32 cellular contexts compared by ENCODE assay signal in genomic region chr15:37246856-37247255, GRCh38.
"Had no signal": no experiment of that assay in that cellular context is flagged by ENCODE, and none has a peak within 500 bp of the region (broad histone marks: within the 10 kb centered on the region; RNA-seq: fewer than 3 reads in every experiment).

No MANE protein-coding gene starts in this region.

- H3K36me3 ChIP-seq: brain microvascular endothelial cell, esophagus squamous epithelium, gastroesophageal sphincter, heart right ventricle, WERI-Rb-1 had no signal

- H3K36me3 Mint-ChIP-seq: activated CD4-positive, alpha-beta memory T cell treated with anti-CD3 and anti-CD28 coated beads for 36 hours; activated CD8-positive, alpha-beta memory T cell treated with anti-CD3 and anti-CD28 coated beads, Interleukin-2, amount 10 ng/mL, durations not matched to agents 7 days and 5 days; activated naive CD4-positive, alpha-beta T cell treated with anti-CD3 and anti-CD28 coated beads, Interleukin-2, amount 10 ng/mL, durations not matched to agents 7 days and 5 days; activated naive CD8-positive, alpha-beta T cell; T-cell had no signal

- H3K27me3 ChIP-seq: brain microvascular endothelial cell, esophagus squamous epithelium, gastroesophageal sphincter had no signal

- H3K4me1 Mint-ChIP-seq: activated CD4-positive, alpha-beta T cell treated with anti-CD3 and anti-CD28 coated beads for 36 hours; activated CD4-positive, alpha-beta T cell treated with anti-CD3 and anti-CD28 coated beads, Interleukin-2, amount 10 ng/mL, durations not matched to agents 24 days and 14 days; activated CD8-positive, alpha-beta memory T cell treated with anti-CD3 and anti-CD28 coated beads, Interleukin-2, amount 10 ng/mL, durations not matched to agents 7 days and 5 days; activated naive CD4-positive, alpha-beta T cell treated with anti-CD3 and anti-CD28 coated beads, Interleukin-2, amount 10 ng/mL, durations not matched to agents 7 days and 5 days; central memory CD8-positive, alpha-beta T cell; T-cell had no signal

- ATAC-seq: activated CD4-positive, alpha-beta T cell treated with anti-CD3 and anti-CD28 coated beads for 36 hours; activated CD8-positive, alpha-beta memory T cell treated with anti-CD3 and anti-CD28 coated beads, Interleukin-2, amount 10 ng/mL, durations not matched to agents 7 days and 5 days; activated CD8-positive, alpha-beta T cell treated with anti-CD3 and anti-CD28 coated beads, Interleukin-2, amount 10 ng/mL, durations not matched to agents 7 days and 5 days; effector memory CD8-positive, alpha-beta T cell; gastroesophageal sphincter; heart right ventricle; T-cell had no signal

- H3K4me1 ChIP-seq: esophagus squamous epithelium, gastroesophageal sphincter, heart right ventricle had no signal

- H3K4me3 Mint-ChIP-seq: activated CD4-positive, alpha-beta memory T cell treated with anti-CD3 and anti-CD28 coated beads for 36 hours; activated CD4-positive, alpha-beta T cell treated with anti-CD3 and anti-CD28 coated beads for 36 hours; activated CD4-positive, alpha-beta T cell treated with anti-CD3 and anti-CD28 coated beads, Interleukin-2, amount 10 ng/mL, durations not matched to agents 24 days and 14 days; activated CD8-positive, alpha-beta memory T cell treated with anti-CD3 and anti-CD28 coated beads, Interleukin-2, amount 10 ng/mL, durations not matched to agents 7 days and 5 days; activated CD8-positive, alpha-beta T cell treated with anti-CD3 and anti-CD28 coated beads, Interleukin-2, amount 10 ng/mL, durations not matched to agents 7 days and 5 days; activated naive CD4-positive, alpha-beta T cell treated with anti-CD3 and anti-CD28 coated beads, Interleukin-2, amount 10 ng/mL, durations not matched to agents 7 days and 5 days; activated naive CD8-positive, alpha-beta T cell; central memory CD8-positive, alpha-beta T cell; dendritic cell treated with granulocyte-macrophage colony-stimulating factor and Interleukin-4, amounts not matched to agents 40 ng/mL and 50 ng/mL, for 4 days; effector memory CD8-positive, alpha-beta T cell; T-cell; T-helper 1 cell treated with Interleukin-12 subunit alpha and Interleukin-12 subunit beta and Interleukin-4 antibody, amounts not matched to agents 30 μg/mL and 1 μg/mL, for 36 hours had no signal

- H3K27ac Mint-ChIP-seq: activated CD4-positive, alpha-beta memory T cell treated with anti-CD3 and anti-CD28 coated beads for 36 hours; activated CD4-positive, alpha-beta T cell treated with anti-CD3 and anti-CD28 coated beads for 36 hours; activated CD4-positive, alpha-beta T cell treated with anti-CD3 and anti-CD28 coated beads, Interleukin-2, amount 10 ng/mL, durations not matched to agents 24 days and 14 days; activated CD8-positive, alpha-beta memory T cell treated with anti-CD3 and anti-CD28 coated beads, Interleukin-2, amount 10 ng/mL, durations not matched to agents 7 days and 5 days; activated CD8-positive, alpha-beta T cell treated with anti-CD3 and anti-CD28 coated beads, Interleukin-2, amount 10 ng/mL, durations not matched to agents 7 days and 5 days; activated naive CD4-positive, alpha-beta T cell treated with anti-CD3 and anti-CD28 coated beads, Interleukin-2, amount 10 ng/mL, durations not matched to agents 7 days and 5 days; activated naive CD8-positive, alpha-beta T cell; dendritic cell treated with granulocyte-macrophage colony-stimulating factor and Interleukin-4, amounts not matched to agents 40 ng/mL and 50 ng/mL, for 4 days; effector memory CD8-positive, alpha-beta T cell; T-cell; T-helper 1 cell treated with Interleukin-12 subunit alpha and Interleukin-12 subunit beta and Interleukin-4 antibody, amounts not matched to agents 30 μg/mL and 1 μg/mL, for 36 hours had no signal

- H3K27ac ChIP-seq: brain microvascular endothelial cell, coronary artery, dorsolateral prefrontal cortex, epithelial cell of prostate, esophagus squamous epithelium, gastroesophageal sphincter, heart right ventricle, WERI-Rb-1 had no signal

- H3K9me3 Mint-ChIP-seq: activated CD4-positive, alpha-beta memory T cell treated with anti-CD3 and anti-CD28 coated beads for 36 hours; activated CD4-positive, alpha-beta T cell treated with anti-CD3 and anti-CD28 coated beads, Interleukin-2, amount 10 ng/mL, durations not matched to agents 24 days and 14 days; activated naive CD4-positive, alpha-beta T cell treated with anti-CD3 and anti-CD28 coated beads, Interleukin-2, amount 10 ng/mL, durations not matched to agents 7 days and 5 days; T-cell had no signal

- H3K9me3 ChIP-seq: esophagus squamous epithelium, gastroesophageal sphincter, heart right ventricle had no signal

- H3K27me3 Mint-ChIP-seq: activated CD4-positive, alpha-beta memory T cell treated with anti-CD3 and anti-CD28 coated beads for 36 hours; activated CD4-positive, alpha-beta T cell treated with anti-CD3 and anti-CD28 coated beads for 36 hours; activated CD4-positive, alpha-beta T cell treated with anti-CD3 and anti-CD28 coated beads, Interleukin-2, amount 10 ng/mL, durations not matched to agents 24 days and 14 days; activated CD8-positive, alpha-beta memory T cell treated with anti-CD3 and anti-CD28 coated beads, Interleukin-2, amount 10 ng/mL, durations not matched to agents 7 days and 5 days; activated naive CD4-positive, alpha-beta T cell treated with anti-CD3 and anti-CD28 coated beads, Interleukin-2, amount 10 ng/mL, durations not matched to agents 7 days and 5 days; central memory CD8-positive, alpha-beta T cell; dendritic cell treated with granulocyte-macrophage colony-stimulating factor and Interleukin-4, amounts not matched to agents 40 ng/mL and 50 ng/mL, for 4 days; effector memory CD8-positive, alpha-beta T cell; T-cell had no signal

- H3K4me3 ChIP-seq: coronary artery, dorsolateral prefrontal cortex, esophagus squamous epithelium, gastroesophageal sphincter, heart right ventricle had no signal

- DNase-seq: activated CD4-positive, alpha-beta memory T cell treated with anti-CD3 and anti-CD28 coated beads for 36 hours; activated CD4-positive, alpha-beta T cell treated with anti-CD3 and anti-CD28 coated beads for 36 hours; activated CD4-positive, alpha-beta T cell treated with anti-CD3 and anti-CD28 coated beads, Interleukin-2, amount 10 ng/mL, durations not matched to agents 24 days and 14 days; activated CD4-positive, CD25-positive, alpha-beta regulatory T cell; activated CD4-positive, CD25-positive, alpha-beta regulatory T cell treated with anti-CD3 and anti-CD28 coated beads, Interleukin-2, amount 50 U/mL, for 72 hours; activated CD8-positive, alpha-beta memory T cell treated with anti-CD3 and anti-CD28 coated beads, Interleukin-2, amount 10 ng/mL, durations not matched to agents 7 days and 5 days; activated CD8-positive, alpha-beta memory T cell treated with anti-CD3 and anti-CD28 coated beads, Interleukin-2, amount 50 U/mL, for 4 hours; activated CD8-positive, alpha-beta T cell treated with anti-CD3 and anti-CD28 coated beads, Interleukin-2, amount 10 ng/mL, durations not matched to agents 7 days and 5 days; activated gamma-delta T cell; activated naive CD4-positive, alpha-beta T cell; activated naive CD4-positive, alpha-beta T cell treated with anti-CD3 and anti-CD28 coated beads, Interleukin-2, amount 10 ng/mL, durations not matched to agents 7 days and 5 days; activated T-cell treated with anti-CD3 and anti-CD28 coated beads, Interleukin-2, amount 50 U/mL, for 1 hour; activated T-cell treated with anti-CD3 and anti-CD28 coated beads, Interleukin-2, amount 50 U/mL, for 48 hours; amniotic stem cell; anterior cingulate cortex; brain microvascular endothelial cell; dorsolateral prefrontal cortex; effector CD4-positive, alpha-beta T cell; effector memory CD8-positive, alpha-beta T cell; esophagus squamous epithelium; foreskin melanocyte; heart right ventricle; T-cell; T-helper 9 cell; WERI-Rb-1 had no signal
